Comparison of ENCODE assay signal across 1 cellular context in the genomic region with DNA sequence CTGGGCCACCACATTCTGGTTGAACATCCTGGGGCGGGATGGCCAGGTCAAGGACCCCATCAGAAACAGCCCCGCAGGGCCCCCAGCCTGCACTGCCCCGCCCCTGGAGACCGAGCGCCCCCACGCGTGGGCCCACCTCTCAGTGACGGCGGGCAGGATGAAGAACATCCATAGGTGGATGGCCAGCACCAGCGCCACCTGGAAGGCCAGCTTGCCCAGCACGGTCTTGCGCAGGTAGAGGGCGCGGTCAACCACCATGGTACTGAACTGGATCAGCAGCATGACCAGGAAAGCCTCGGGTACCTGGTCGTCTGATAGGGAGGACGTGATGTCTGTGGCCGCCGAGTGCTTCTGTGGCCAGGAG.
A peak's percentile ranks its signal among the peaks of the same experiment; 100 is the strongest.
TF ChIP-seq lines count a peak whose summit lies in the region.

No MANE protein-coding gene starts in this region.

TF ChIP-seq in K562, 482 proteins besides CTCF, POLR2A, EP300 and RAD21:
- TF ChIP-seq CBFB (CRISPR knock-in tag; IDR thresholded peaks at IDR 0.05) (no peak), IRF2 (CRISPR knock-in tag; IDR thresholded peaks at IDR 0.05) (no peak), HNRNPH1 (optimal IDR thresholded peaks at IDR 0.05; ENCODE audit: low read depth, low read length) (no peak), DMBX1 (CRISPR knock-in tag; IDR thresholded peaks at IDR 0.05; ENCODE audit: borderline replicate concordance) (no peak), MCM7 (IDR thresholded peaks at IDR 0.05) (no peak), MCM3 (IDR thresholded peaks at IDR 0.05) (no peak), RBM14 (IDR thresholded peaks at IDR 0.05; ENCODE audit: borderline replicate concordance, insufficient read depth, low read depth, low read length) (no peak), ZNF589 (CRISPR knock-in tag; IDR thresholded peaks at IDR 0.05; ENCODE audit: low read depth) (no peak), BRCA1 (IDR thresholded peaks at IDR 0.05) (no peak), BRCA1 (CRISPR knock-in tag; IDR thresholded peaks at IDR 0.05) (no peak), EWSR1 (IDR thresholded peaks at IDR 0.05; ENCODE audit: borderline replicate concordance, low read depth, partially characterized antibody) (no peak), RBM22 (IDR thresholded peaks at IDR 0.05; ENCODE audit: low read depth, low read length, poor library complexity, severe bottlenecking) (peak; percentile 82), CBX3 (IDR thresholded peaks at IDR 0.05; ENCODE audit: borderline replicate concordance in 1 of 2, low read length in 2 of 2) (no peak), YY1 (IDR thresholded peaks at IDR 0.05; ENCODE audit: borderline replicate concordance in 1 of 3, control insufficient read depth in 1 of 3, extremely low read depth in 1 of 3, insufficient read depth in 3 of 3, insufficient read length in 1 of 3, insufficient replicate concordance in 2 of 3, low read depth in 1 of 3, low read length in 2 of 3) (no peak), POLR2G (IDR thresholded peaks at IDR 0.05; ENCODE audit: low read depth, low read length) (peak; percentile 53), ZNF778 (CRISPR knock-in tag; IDR thresholded peaks at IDR 0.05) (no peak), RBFOX2 (IDR thresholded peaks at IDR 0.05; ENCODE audit: low read depth, low read length) (0 out of 2 replicates have a peak, but pooled peaks have one; percentile 4), NRF1 (conservative IDR thresholded peaks at IDR 0.05 in 1 of 2, IDR thresholded peaks at IDR 0.05 in 1 of 2) (no peak), GTF2F1 (IDR thresholded peaks at IDR 0.05; ENCODE audit: low read depth, low read length) (no peak), SMAD1 (IDR thresholded peaks at IDR 0.05; ENCODE audit: low read depth, low read length, partially characterized antibody) (no peak), ZNF764 (CRISPR knock-in tag; IDR thresholded peaks at IDR 0.05; ENCODE audit: low read depth) (no peak), MAFF (IDR thresholded peaks at IDR 0.05; ENCODE audit: low read length) (no peak), ZNF77 (CRISPR knock-in tag; IDR thresholded peaks at IDR 0.05) (no peak)
- TF ChIP-seq, protein P1, sequence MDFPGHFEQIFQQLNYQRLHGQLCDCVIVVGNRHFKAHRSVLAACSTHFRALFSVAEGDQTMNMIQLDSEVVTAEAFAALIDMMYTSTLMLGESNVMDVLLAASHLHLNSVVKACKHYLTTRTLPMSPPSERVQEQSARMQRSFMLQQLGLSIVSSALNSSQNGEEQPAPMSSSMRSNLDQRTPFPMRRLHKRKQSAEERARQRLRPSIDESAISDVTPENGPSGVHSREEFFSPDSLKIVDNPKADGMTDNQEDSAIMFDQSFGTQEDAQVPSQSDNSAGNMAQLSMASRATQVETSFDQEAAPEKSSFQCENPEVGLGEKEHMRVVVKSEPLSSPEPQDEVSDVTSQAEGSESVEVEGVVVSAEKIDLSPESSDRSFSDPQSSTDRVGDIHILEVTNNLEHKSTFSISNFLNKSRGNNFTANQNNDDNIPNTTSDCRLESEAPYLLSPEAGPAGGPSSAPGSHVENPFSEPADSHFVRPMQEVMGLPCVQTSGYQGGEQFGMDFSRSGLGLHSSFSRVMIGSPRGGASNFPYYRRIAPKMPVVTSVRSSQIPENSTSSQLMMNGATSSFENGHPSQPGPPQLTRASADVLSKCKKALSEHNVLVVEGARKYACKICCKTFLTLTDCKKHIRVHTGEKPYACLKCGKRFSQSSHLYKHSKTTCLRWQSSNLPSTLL (IDR thresholded peaks at IDR 0.05) = no peak
- TF ChIP-seq, protein P2, sequence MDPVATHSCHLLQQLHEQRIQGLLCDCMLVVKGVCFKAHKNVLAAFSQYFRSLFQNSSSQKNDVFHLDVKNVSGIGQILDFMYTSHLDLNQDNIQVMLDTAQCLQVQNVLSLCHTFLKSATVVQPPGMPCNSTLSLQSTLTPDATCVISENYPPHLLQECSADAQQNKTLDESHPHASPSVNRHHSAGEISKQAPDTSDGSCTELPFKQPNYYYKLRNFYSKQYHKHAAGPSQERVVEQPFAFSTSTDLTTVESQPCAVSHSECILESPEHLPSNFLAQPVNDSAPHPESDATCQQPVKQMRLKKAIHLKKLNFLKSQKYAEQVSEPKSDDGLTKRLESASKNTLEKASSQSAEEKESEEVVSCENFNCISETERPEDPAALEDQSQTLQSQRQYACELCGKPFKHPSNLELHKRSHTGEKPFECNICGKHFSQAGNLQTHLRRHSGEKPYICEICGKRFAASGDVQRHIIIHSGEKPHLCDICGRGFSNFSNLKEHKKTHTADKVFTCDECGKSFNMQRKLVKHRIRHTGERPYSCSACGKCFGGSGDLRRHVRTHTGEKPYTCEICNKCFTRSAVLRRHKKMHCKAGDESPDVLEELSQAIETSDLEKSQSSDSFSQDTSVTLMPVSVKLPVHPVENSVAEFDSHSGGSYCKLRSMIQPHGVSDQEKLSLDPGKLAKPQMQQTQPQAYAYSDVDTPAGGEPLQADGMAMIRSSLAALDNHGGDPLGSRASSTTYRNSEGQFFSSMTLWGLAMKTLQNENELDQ (CRISPR knock-in tag; IDR thresholded peaks at IDR 0.05; ENCODE audit: borderline replicate concordance) = no peak
